1 cellular context compared by ENCODE assay signal in the genomic region with DNA sequence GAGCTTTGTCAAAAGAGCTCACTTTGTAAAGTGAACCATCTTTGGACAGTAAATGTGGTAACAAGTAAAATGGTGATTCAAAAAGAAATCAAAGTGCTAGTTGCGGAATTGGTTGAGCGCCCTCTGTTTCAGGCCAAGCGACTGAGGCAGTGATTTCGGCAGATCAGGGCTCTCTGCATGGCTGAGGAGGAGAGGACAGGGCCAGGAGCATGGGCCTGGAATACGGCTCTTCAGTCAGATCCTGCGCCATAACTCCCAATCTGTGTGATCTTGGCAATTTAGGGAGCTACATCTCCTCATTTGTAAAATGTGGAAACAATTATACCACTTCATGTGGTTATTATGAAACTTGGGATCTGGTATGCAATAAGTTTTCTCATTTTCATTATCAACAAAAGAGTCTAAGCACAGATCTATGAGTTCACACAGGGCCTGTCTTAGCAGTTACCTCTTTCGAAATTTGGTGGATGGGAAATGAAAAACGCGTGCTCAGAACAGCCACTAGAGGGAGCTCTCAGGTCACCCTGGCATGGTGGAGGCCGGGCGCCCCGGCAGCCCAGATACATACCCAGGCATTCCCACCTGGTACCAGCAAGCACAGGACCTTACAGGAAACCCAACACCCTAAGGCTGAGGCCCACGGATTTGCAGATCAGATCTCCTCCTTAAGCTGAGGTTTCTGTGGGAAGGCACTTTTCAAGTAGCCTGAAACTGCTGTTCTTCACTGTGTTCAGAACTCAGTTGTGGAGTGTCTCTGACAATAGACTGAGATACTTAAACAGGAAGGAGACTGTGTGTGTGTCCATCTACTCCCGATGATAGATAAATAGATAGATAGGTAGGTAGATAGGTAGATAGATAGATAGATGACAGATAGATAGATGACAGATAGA.
TF ChIP-seq lines count a peak whose summit lies in the region.

No MANE protein-coding gene starts in this region.

TF ChIP-seq in HepG2, 621 proteins besides CTCF, POLR2A, EP300 and RAD21 (continued from another document and continues in another):
- TF ChIP-seq, protein P1, sequence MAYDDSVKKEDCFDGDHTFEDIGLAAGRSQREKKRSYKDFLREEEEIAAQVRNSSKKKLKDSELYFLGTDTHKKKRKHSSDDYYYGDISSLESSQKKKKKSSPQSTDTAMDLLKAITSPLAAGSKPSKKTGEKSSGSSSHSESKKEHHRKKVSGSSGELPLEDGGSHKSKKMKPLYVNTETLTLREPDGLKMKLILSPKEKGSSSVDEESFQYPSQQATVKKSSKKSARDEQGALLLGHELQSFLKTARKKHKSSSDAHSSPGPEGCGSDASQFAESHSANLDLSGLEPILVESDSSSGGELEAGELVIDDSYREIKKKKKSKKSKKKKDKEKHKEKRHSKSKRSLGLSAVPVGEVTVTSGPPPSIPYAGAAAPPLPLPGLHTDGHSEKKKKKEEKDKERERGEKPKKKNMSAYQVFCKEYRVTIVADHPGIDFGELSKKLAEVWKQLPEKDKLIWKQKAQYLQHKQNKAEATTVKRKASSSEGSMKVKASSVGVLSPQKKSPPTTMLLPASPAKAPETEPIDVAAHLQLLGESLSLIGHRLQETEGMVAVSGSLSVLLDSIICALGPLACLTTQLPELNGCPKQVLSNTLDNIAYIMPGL (CRISPR knock-in tag; IDR thresholded peaks at IDR 0.05; ENCODE audit: borderline replicate concordance in 1 of 2, low read depth in 1 of 2) = 0 out of 4 replicates have a peak, but pooled peaks of 1 of the 2 experiments have one; percentile 48
- TF ChIP-seq ZFP36L2 (CRISPR knock-in tag; IDR thresholded peaks at IDR 0.05) = no peak
- no peak for TF ChIP-seq PTBP1 (IDR thresholded peaks at IDR 0.05; ENCODE audit: low read depth, low read length, poor library complexity, severe bottlenecking)
- no peak for TF ChIP-seq BHLHE40 (IDR thresholded peaks at IDR 0.05; ENCODE audit: low read length)
- no peak for TF ChIP-seq ZNF616 (CRISPR knock-in tag; IDR thresholded peaks at IDR 0.05; ENCODE audit: low read depth)
- TF ChIP-seq, protein P2, sequence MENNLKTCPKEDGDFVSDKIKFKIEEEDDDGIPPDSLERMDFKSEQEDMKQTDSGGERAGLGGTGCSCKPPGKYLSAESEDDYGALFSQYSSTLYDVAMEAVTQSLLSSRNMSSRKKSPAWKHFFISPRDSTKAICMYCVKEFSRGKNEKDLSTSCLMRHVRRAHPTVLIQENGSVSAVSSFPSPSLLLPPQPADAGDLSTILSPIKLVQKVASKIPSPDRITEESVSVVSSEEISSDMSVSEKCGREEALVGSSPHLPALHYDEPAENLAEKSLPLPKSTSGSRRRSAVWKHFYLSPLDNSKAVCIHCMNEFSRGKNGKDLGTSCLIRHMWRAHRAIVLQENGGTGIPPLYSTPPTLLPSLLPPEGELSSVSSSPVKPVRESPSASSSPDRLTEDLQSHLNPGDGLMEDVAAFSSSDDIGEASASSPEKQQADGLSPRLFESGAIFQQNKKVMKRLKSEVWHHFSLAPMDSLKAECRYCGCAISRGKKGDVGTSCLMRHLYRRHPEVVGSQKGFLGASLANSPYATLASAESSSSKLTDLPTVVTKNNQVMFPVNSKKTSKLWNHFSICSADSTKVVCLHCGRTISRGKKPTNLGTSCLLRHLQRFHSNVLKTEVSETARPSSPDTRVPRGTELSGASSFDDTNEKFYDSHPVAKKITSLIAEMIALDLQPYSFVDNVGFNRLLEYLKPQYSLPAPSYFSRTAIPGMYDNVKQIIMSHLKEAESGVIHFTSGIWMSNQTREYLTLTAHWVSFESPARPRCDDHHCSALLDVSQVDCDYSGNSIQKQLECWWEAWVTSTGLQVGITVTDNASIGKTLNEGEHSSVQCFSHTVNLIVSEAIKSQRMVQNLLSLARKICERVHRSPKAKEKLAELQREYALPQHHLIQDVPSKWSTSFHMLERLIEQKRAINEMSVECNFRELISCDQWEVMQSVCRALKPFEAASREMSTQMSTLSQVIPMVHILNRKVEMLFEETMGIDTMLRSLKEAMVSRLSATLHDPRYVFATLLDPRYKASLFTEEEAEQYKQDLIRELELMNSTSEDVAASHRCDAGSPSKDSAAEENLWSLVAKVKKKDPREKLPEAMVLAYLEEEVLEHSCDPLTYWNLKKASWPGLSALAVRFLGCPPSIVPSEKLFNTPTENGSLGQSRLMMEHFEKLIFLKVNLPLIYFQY (CRISPR knock-in tag; IDR thresholded peaks at IDR 0.05; ENCODE audit: borderline replicate concordance) = 0 out of 2 replicates have a peak, but pooled peaks have one; percentile 53
- no peak for TF ChIP-seq MAZ (IDR thresholded peaks at IDR 0.05; ENCODE audit: borderline replicate concordance, low read depth, low read length)
- TF ChIP-seq MAZ (CRISPR knock-in tag; IDR thresholded peaks at IDR 0.05; ENCODE audit: low read depth) = no peak
- TF ChIP-seq XRCC5 (optimal IDR thresholded peaks at IDR 0.05; ENCODE audit: low read length) = peak; percentile 34
- TF ChIP-seq SUZ12 (IDR thresholded peaks at IDR 0.05; ENCODE audit: low read depth, low read length) = no peak
- no peak for TF ChIP-seq ZNF562 (CRISPR knock-in tag; IDR thresholded peaks at IDR 0.05; ENCODE audit: borderline replicate concordance)
- no peak for TF ChIP-seq HNRNPK (IDR thresholded peaks at IDR 0.05; ENCODE audit: low read depth, low read length, poor library complexity, severe bottlenecking)
- TF ChIP-seq, protein P3, sequence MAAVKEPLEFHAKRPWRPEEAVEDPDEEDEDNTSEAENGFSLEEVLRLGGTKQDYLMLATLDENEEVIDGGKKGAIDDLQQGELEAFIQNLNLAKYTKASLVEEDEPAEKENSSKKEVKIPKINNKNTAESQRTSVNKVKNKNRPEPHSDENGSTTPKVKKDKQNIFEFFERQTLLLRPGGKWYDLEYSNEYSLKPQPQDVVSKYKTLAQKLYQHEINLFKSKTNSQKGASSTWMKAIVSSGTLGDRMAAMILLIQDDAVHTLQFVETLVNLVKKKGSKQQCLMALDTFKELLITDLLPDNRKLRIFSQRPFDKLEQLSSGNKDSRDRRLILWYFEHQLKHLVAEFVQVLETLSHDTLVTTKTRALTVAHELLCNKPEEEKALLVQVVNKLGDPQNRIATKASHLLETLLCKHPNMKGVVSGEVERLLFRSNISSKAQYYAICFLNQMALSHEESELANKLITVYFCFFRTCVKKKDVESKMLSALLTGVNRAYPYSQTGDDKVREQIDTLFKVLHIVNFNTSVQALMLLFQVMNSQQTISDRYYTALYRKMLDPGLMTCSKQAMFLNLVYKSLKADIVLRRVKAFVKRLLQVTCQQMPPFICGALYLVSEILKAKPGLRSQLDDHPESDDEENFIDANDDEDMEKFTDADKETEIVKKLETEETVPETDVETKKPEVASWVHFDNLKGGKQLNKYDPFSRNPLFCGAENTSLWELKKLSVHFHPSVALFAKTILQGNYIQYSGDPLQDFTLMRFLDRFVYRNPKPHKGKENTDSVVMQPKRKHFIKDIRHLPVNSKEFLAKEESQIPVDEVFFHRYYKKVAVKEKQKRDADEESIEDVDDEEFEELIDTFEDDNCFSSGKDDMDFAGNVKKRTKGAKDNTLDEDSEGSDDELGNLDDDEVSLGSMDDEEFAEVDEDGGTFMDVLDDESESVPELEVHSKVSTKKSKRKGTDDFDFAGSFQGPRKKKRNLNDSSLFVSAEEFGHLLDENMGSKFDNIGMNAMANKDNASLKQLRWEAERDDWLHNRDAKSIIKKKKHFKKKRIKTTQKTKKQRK (IDR thresholded peaks at IDR 0.05; ENCODE audit: low read length) = no peak
- no peak for TF ChIP-seq KLF12 (CRISPR knock-in tag; IDR thresholded peaks at IDR 0.05; ENCODE audit: borderline replicate concordance)
- TF ChIP-seq ZNF274 (CRISPR knock-in tag; IDR thresholded peaks at IDR 0.05) = 0 out of 2 replicates have a peak, but pooled peaks have one; percentile 20
- peak; percentile 79 for TF ChIP-seq STAG1 (CRISPR knock-in tag; IDR thresholded peaks at IDR 0.05)
- no peak for TF ChIP-seq KLF15 (CRISPR knock-in tag; IDR thresholded peaks at IDR 0.05; ENCODE audit: borderline replicate concordance)
- no peak for TF ChIP-seq KLF6 (CRISPR knock-in tag; IDR thresholded peaks at IDR 0.05)
- no peak for TF ChIP-seq ZNF792 (CRISPR knock-in tag; IDR thresholded peaks at IDR 0.05)
- TF ChIP-seq TOPORS (CRISPR knock-in tag; IDR thresholded peaks at IDR 0.05) = no peak
- TF ChIP-seq, protein P4, sequence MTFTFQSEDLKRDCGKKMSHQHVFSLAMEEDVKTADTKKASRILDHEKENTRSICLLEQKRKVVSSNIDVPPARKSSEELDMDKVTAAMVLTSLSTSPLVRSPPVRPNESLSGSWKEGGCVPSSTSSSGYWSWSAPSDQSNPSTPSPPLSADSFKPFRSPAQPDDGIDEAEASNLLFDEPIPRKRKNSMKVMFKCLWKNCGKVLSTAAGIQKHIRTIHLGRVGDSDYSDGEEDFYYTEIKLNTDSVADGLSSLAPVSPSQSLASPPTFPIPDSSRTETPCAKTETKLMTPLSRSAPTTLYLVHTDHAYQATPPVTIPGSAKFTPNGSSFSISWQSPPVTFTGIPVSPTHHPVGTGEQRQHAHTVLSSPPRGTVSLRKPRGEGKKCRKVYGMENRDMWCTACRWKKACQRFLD (CRISPR knock-in tag; IDR thresholded peaks at IDR 0.05; ENCODE audit: borderline replicate concordance) = no peak
- TF ChIP-seq CC2D1A (CRISPR knock-in tag; IDR thresholded peaks at IDR 0.05) = no peak
- TF ChIP-seq, protein P5, sequence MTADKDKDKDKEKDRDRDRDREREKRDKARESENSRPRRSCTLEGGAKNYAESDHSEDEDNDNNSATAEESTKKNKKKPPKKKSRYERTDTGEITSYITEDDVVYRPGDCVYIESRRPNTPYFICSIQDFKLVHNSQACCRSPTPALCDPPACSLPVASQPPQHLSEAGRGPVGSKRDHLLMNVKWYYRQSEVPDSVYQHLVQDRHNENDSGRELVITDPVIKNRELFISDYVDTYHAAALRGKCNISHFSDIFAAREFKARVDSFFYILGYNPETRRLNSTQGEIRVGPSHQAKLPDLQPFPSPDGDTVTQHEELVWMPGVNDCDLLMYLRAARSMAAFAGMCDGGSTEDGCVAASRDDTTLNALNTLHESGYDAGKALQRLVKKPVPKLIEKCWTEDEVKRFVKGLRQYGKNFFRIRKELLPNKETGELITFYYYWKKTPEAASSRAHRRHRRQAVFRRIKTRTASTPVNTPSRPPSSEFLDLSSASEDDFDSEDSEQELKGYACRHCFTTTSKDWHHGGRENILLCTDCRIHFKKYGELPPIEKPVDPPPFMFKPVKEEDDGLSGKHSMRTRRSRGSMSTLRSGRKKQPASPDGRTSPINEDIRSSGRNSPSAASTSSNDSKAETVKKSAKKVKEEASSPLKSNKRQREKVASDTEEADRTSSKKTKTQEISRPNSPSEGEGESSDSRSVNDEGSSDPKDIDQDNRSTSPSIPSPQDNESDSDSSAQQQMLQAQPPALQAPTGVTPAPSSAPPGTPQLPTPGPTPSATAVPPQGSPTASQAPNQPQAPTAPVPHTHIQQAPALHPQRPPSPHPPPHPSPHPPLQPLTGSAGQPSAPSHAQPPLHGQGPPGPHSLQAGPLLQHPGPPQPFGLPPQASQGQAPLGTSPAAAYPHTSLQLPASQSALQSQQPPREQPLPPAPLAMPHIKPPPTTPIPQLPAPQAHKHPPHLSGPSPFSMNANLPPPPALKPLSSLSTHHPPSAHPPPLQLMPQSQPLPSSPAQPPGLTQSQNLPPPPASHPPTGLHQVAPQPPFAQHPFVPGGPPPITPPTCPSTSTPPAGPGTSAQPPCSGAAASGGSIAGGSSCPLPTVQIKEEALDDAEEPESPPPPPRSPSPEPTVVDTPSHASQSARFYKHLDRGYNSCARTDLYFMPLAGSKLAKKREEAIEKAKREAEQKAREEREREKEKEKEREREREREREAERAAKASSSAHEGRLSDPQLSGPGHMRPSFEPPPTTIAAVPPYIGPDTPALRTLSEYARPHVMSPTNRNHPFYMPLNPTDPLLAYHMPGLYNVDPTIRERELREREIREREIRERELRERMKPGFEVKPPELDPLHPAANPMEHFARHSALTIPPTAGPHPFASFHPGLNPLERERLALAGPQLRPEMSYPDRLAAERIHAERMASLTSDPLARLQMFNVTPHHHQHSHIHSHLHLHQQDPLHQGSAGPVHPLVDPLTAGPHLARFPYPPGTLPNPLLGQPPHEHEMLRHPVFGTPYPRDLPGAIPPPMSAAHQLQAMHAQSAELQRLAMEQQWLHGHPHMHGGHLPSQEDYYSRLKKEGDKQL (CRISPR knock-in tag; IDR thresholded peaks at IDR 0.05; ENCODE audit: low read depth) = no peak
- TF ChIP-seq, protein P6, sequence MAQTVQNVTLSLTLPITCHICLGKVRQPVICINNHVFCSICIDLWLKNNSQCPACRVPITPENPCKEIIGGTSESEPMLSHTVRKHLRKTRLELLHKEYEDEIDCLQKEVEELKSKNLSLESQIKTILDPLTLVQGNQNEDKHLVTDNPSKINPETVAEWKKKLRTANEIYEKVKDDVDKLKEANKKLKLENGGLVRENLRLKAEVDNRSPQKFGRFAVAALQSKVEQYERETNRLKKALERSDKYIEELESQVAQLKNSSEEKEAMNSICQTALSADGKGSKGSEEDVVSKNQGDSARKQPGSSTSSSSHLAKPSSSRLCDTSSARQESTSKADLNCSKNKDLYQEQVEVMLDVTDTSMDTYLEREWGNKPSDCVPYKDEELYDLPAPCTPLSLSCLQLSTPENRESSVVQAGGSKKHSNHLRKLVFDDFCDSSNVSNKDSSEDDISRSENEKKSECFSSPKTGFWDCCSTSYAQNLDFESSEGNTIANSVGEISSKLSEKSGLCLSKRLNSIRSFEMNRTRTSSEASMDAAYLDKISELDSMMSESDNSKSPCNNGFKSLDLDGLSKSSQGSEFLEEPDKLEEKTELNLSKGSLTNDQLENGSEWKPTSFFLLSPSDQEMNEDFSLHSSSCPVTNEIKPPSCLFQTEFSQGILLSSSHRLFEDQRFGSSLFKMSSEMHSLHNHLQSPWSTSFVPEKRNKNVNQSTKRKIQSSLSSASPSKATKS (CRISPR knock-in tag; IDR thresholded peaks at IDR 0.05) = no peak
- no peak for TF ChIP-seq NRL (CRISPR knock-in tag; IDR thresholded peaks at IDR 0.05; ENCODE audit: borderline replicate concordance)
- no peak for TF ChIP-seq GTF2F1 (IDR thresholded peaks at IDR 0.05; ENCODE audit: low read length)
- no peak for TF ChIP-seq CAMTA2 (CRISPR knock-in tag; IDR thresholded peaks at IDR 0.05; ENCODE audit: borderline replicate concordance)
- no peak for TF ChIP-seq RARA (CRISPR knock-in tag; IDR thresholded peaks at IDR 0.05)
- TF ChIP-seq KMT2B (CRISPR knock-in tag; IDR thresholded peaks at IDR 0.05) = no peak
- peak; percentile 45; the same call in 1 of the 2 replicates for TF ChIP-seq SMC3 (IDR thresholded peaks at IDR 0.05; ENCODE audit: low read length)
- TF ChIP-seq CEBPB (IDR thresholded peaks at IDR 0.05; ENCODE audit: borderline replicate concordance, low read depth, low read length) = no peak
- TF ChIP-seq, protein P7, sequence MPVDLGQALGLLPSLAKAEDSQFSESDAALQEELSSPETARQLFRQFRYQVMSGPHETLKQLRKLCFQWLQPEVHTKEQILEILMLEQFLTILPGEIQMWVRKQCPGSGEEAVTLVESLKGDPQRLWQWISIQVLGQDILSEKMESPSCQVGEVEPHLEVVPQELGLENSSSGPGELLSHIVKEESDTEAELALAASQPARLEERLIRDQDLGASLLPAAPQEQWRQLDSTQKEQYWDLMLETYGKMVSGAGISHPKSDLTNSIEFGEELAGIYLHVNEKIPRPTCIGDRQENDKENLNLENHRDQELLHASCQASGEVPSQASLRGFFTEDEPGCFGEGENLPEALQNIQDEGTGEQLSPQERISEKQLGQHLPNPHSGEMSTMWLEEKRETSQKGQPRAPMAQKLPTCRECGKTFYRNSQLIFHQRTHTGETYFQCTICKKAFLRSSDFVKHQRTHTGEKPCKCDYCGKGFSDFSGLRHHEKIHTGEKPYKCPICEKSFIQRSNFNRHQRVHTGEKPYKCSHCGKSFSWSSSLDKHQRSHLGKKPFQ (CRISPR knock-in tag; IDR thresholded peaks at IDR 0.05; ENCODE audit: insufficient replicate concordance) = no peak
- TF ChIP-seq ZNF292 (CRISPR knock-in tag; IDR thresholded peaks at IDR 0.05; ENCODE audit: borderline replicate concordance, low read depth) = no peak
- TF ChIP-seq TCF7 (IDR thresholded peaks at IDR 0.05; ENCODE audit: low read depth) = no peak
- TF ChIP-seq MEIS1 (CRISPR knock-in tag; IDR thresholded peaks at IDR 0.05; ENCODE audit: borderline replicate concordance) = no peak
